ENCODE assay signal across 8 cellular contexts in genomic region chr13:51764184-51765141, GRCh38. TPM values are rescaled to one million over a fixed set of nuclear protein-coding genes. Genes with fewer than 3 reads are reported as not detected.
DNase-seq lines count a peak whose midpoint lies in the region; ATAC-seq and TF ChIP-seq lines count a peak whose summit lies in the region.

No MANE protein-coding gene starts in this region.

- peaks cover 58% of the 10 kb centered on the region for H3K36me3 Mint-ChIP-seq in CD4-positive, alpha-beta T cell (ENCODE audit: low read depth)
- H3K36me3 Mint-ChIP-seq in activated CD4-positive, alpha-beta T cell treated with anti-CD3 and anti-CD28 coated beads for 36 hours (ENCODE audit: low read depth), result peaks cover 3% of the 10 kb centered on the region

- H3K4me1 Mint-ChIP-seq in CD4-positive, alpha-beta T cell (ENCODE audit: low read depth), result peaks cover 23% of the 10 kb centered on the region
- peaks cover 45% of the 10 kb centered on the region for H3K4me1 Mint-ChIP-seq in activated CD4-positive, alpha-beta T cell treated with anti-CD3 and anti-CD28 coated beads for 36 hours

- intact Hi-C loops in CD4-positive, alpha-beta T cell (cut with DNase I, micrococcal nuclease), result loop anchor here in 1 of 2 experiments (2.0 to 10.0 kb wide), 2 partner anchors 38 to 180 kb away; partner anchors contain the start of gene WDFY2
- intact Hi-C loops in activated CD4-positive, alpha-beta T cell treated with anti-CD3 and anti-CD28 coated beads for 36 hours (cut with DNase I, micrococcal nuclease), result loop anchor here (1.0 to 10.0 kb wide), 6 partner anchors 38 to 311 kb away; partner anchors contain the start of genes INTS6 (in 2 of the 2) and WDFY2 (in 2 of the 2)
- intact Hi-C loops in dorsolateral prefrontal cortex (cut with DNase I), result loop anchor here in 1 of 2 donors (5.0 kb wide), 1 partner anchor 38 kb away; the partner anchor contains the start of gene DHRS12

- TF ChIP-seq CTCF in CD4-positive, alpha-beta T cell (IDR thresholded peaks at IDR 0.05), result no peak
- peak in 8 of 56 donors; percentile 4 to 33 (median 18) for TF ChIP-seq CTCF in dorsolateral prefrontal cortex (IDR thresholded peaks at IDR 0.05 in 54 of 56, conservative IDR thresholded peaks at IDR 0.05 in 2 of 56; ENCODE audit: low read depth in 1 of 56, partially characterized antibody in 56 of 56)

- POLR2A ChIA-PET in CD4-positive, alpha-beta T cell (lab: Charles Lee), result interaction anchor here (0.7 to 3.5 kb wide), 10 partner anchors 33 to 330 kb away, joined by 3 to 30 read pairs (median 4); partner anchors contain the start of genes INTS6 and WDFY2
- POLR2A ChIA-PET in activated CD4-positive, alpha-beta T cell treated with anti-CD3 and anti-CD28 coated beads for 36 hours (lab: Charles Lee), result interaction anchor here (0.5 to 1.2 kb wide), 7 partner anchors 20 to 426 kb away, joined by 3 to 15 read pairs (median 3); partner anchors contain the start of gene INTS6

- CTCF ChIA-PET in CD4-positive, alpha-beta T cell (lab: Charles Lee), result interaction anchor here (0.8 to 1.8 kb wide), 5 partner anchors 33 to 363 kb away, joined by 3 to 6 read pairs (median 4); no protein-coding TSS in a partner anchor
- CTCF ChIA-PET in activated CD4-positive, alpha-beta T cell treated with anti-CD3 and anti-CD28 coated beads for 36 hours (lab: Charles Lee), result interaction anchor here (0.5 to 2.8 kb wide), 16 partner anchors 19 to 609 kb away, joined by 3 to 12 read pairs (median 4); partner anchors contain the start of gene NEK5

- H3K9ac ChIP-seq in muscle layer of colon (ENCODE audit: low read length), result no peak overlapping the region

- no peaks in the 10 kb centered on the region for H3K27me3 Mint-ChIP-seq in CD4-positive, alpha-beta T cell
- H3K27me3 Mint-ChIP-seq in activated CD4-positive, alpha-beta T cell treated with anti-CD3 and anti-CD28 coated beads for 36 hours, result no peaks in the 10 kb centered on the region

- peak overlapping the region; percentile 67 for H3K27ac ChIP-seq in CD4-positive, alpha-beta T cell (ENCODE audit: low read depth, low read length)
- H3K27ac ChIP-seq in dorsolateral prefrontal cortex, result peak overlapping the region; percentile 55 to 94 (median 88)
- H3K27ac ChIP-seq in muscle layer of colon (ENCODE audit: low read depth, low read length), result peak overlapping the region; percentile 39

- H3K4me3 Mint-ChIP-seq in CD4-positive, alpha-beta T cell, result peak overlapping the region; percentile 68
- peak overlapping the region; percentile 74 for H3K4me3 Mint-ChIP-seq in activated CD4-positive, alpha-beta T cell treated with anti-CD3 and anti-CD28 coated beads for 36 hours

- peak; percentile 85 for ATAC-seq in CD4-positive, alpha-beta T cell (ENCODE audit: poor library complexity)
- ATAC-seq in GM19452 (IDR thresholded peaks at IDR 0.05; ENCODE audit: unreplicated experiment) (peak; percentile 81), HG03565 (IDR thresholded peaks at IDR 0.05; ENCODE audit: unreplicated experiment) (peak; percentile 75)
- peak; percentile 91 for ATAC-seq in activated CD4-positive, alpha-beta T cell treated with anti-CD3 and anti-CD28 coated beads for 36 hours

- H3K9me3 Mint-ChIP-seq in CD4-positive, alpha-beta T cell, result no peaks in the 10 kb centered on the region
- no peaks in the 10 kb centered on the region for H3K9me3 Mint-ChIP-seq in activated CD4-positive, alpha-beta T cell treated with anti-CD3 and anti-CD28 coated beads for 36 hours (ENCODE audit: low read depth)

- no peaks in the 10 kb centered on the region for H3K9me3 ChIP-seq in CD4-positive, alpha-beta T cell (ENCODE audit: control insufficient read depth, low read length)
- no peaks in the 10 kb centered on the region for H3K9me3 ChIP-seq in muscle layer of colon (ENCODE audit: low read length)

- peaks cover 15% of the 10 kb centered on the region for H3K36me3 ChIP-seq in muscle layer of colon (ENCODE audit: insufficient read depth, low read length)

- H3K4me3 ChIP-seq in dorsolateral prefrontal cortex (peak overlapping the region in 14 of 59 donors; percentile 3 to 45 (median 16)), muscle layer of colon (ENCODE audit: low read depth in 1 of 2, low read length in 2 of 2) (no peak overlapping the region)

- no peaks in the 10 kb centered on the region for H3K27me3 ChIP-seq in CD4-positive, alpha-beta T cell (ENCODE audit: control insufficient read depth, insufficient read depth, low read length)
- H3K27me3 ChIP-seq in dorsolateral prefrontal cortex, result no peaks in the 10 kb centered on the region
- H3K27me3 ChIP-seq in muscle layer of colon (ENCODE audit: control insufficient read depth in 1 of 2, insufficient read depth in 2 of 2, low read length in 2 of 2), result no peaks in the 10 kb centered on the region

- peaks cover 4% of the 10 kb centered on the region for H3K4me1 ChIP-seq in muscle layer of colon (ENCODE audit: insufficient read depth, low read length)

- peak overlapping the region; percentile 85 for H3K27ac Mint-ChIP-seq in CD4-positive, alpha-beta T cell
- H3K27ac Mint-ChIP-seq in activated CD4-positive, alpha-beta T cell treated with anti-CD3 and anti-CD28 coated beads for 36 hours, result peak overlapping the region; percentile 97

- peak; percentile 19 to 45 (median 29) for DNase-seq in CD4-positive, alpha-beta T cell
- peak; percentile 83 for DNase-seq in activated CD4-positive, alpha-beta T cell treated with anti-CD3 and anti-CD28 coated beads for 36 hours
- DNase-seq in dorsolateral prefrontal cortex (peak in 9 of 10 donors; percentile 43 to 78 (median 65)), SIG-M5 (lab: John Stamatoyannopoulos, UW) (no peak)
- peak; percentile 38 to 57 for DNase-seq in stimulated activated CD8-positive, alpha-beta memory T cell treated with anti-CD3 and anti-CD28 coated beads, Interleukin-7, amount 100 ng/mL, for 48 hours (ENCODE audit: extremely low read depth in 1 of 2, low read depth in 1 of 2)

RNA-seq across cellular contexts. Expression of gene DHRS12, which starts 39.5 kb away (rescaled TPM):
- 10 to 100 TPM in 1 of 2 experiments, 1 to 10 TPM in 1; 10.0 to 14.8 TPM for total RNA-seq in CD4-positive, alpha-beta T cell
- 1 to 10 TPM; 4.9 to 5.3 TPM for total RNA-seq in activated CD4-positive, alpha-beta T cell treated with anti-CD3 and anti-CD28 coated beads for 36 hours
- 10 to 100 TPM in 91 of 120 experiments, 1 to 10 TPM in 29; 4.6 to 21.3 (median 12.8) TPM for total RNA-seq in dorsolateral prefrontal cortex
